Comparison of ENCODE assay signal across 8 cellular contexts in genomic region chr13:41008349-41008980, GRCh38. TPM values are rescaled to one million over a fixed set of nuclear protein-coding genes. Genes with fewer than 3 reads are reported as not detected.
DNase-seq lines count a peak whose midpoint lies in the region; TF ChIP-seq lines count a peak whose summit lies in the region.

No MANE protein-coding gene starts in this region.

- H3K4me3 Mint-ChIP-seq in activated naive CD4-positive, alpha-beta T cell treated with anti-CD3 and anti-CD28 coated beads for 36 hours: peak overlapping the region; percentile 52
- H3K4me3 Mint-ChIP-seq in type B pancreatic cell: no peak overlapping the region

- no peaks in the 10 kb centered on the region for H3K27me3 Mint-ChIP-seq in activated naive CD4-positive, alpha-beta T cell treated with anti-CD3 and anti-CD28 coated beads for 36 hours (ENCODE audit: low read depth)
- no peaks in the 10 kb centered on the region for H3K27me3 Mint-ChIP-seq in type B pancreatic cell

- peaks cover 26% of the 10 kb centered on the region for H3K36me3 ChIP-seq in OCI-LY1 (ENCODE audit: insufficient read depth, low read length)

- H3K27me3 ChIP-seq in OCI-LY1 (ENCODE audit: insufficient read depth, low read length): no peaks in the 10 kb centered on the region

- H3K9me2 ChIP-seq in OCI-LY1 (ENCODE audit: low read depth, low read length): no peaks in the 10 kb centered on the region

- no peaks in the 10 kb centered on the region for H3K9me3 ChIP-seq in OCI-LY1 (ENCODE audit: low read length)

- no peaks in the 10 kb centered on the region for H3K9me3 Mint-ChIP-seq in activated naive CD4-positive, alpha-beta T cell treated with anti-CD3 and anti-CD28 coated beads for 36 hours
- peaks cover 5% of the 10 kb centered on the region for H3K9me3 Mint-ChIP-seq in type B pancreatic cell

- peaks cover 71% of the 10 kb centered on the region for H3K4me1 Mint-ChIP-seq in activated naive CD4-positive, alpha-beta T cell treated with anti-CD3 and anti-CD28 coated beads for 36 hours (ENCODE audit: low read depth)
- H3K4me1 Mint-ChIP-seq in type B pancreatic cell (ENCODE audit: unreplicated experiment): peaks cover 22% of the 10 kb centered on the region

- peak overlapping the region; percentile 94 for H3K4me2 ChIP-seq in OCI-LY1 (ENCODE audit: low read length)

- peaks cover 13% of the 10 kb centered on the region; the same call in 1 of the 2 replicates for H3F3A ChIP-seq in OCI-LY1 (ENCODE audit: insufficient read depth, low read length)

- H3K36me3 Mint-ChIP-seq in activated naive CD4-positive, alpha-beta T cell treated with anti-CD3 and anti-CD28 coated beads for 36 hours (ENCODE audit: low read depth): peaks cover 16% of the 10 kb centered on the region
- peaks cover 4% of the 10 kb centered on the region for H3K36me3 Mint-ChIP-seq in type B pancreatic cell

- H3K4me3 ChIP-seq in OCI-LY1 (ENCODE audit: low read depth, low read length, poor library complexity, severe bottlenecking) (peak overlapping the region; percentile 61), coronary artery (no peak overlapping the region)

- peak overlapping the region; percentile 85 for H3K27ac Mint-ChIP-seq in activated naive CD4-positive, alpha-beta T cell treated with anti-CD3 and anti-CD28 coated beads for 36 hours
- peak overlapping the region; percentile 44 for H3K27ac Mint-ChIP-seq in type B pancreatic cell

- DNase-seq in activated naive CD4-positive, alpha-beta T cell treated with anti-CD3 and anti-CD28 coated beads for 36 hours: no peak
- DNase-seq in activated naive CD4-positive, alpha-beta T cell treated with anti-CD3 and anti-CD28 coated beads, Interleukin-2, amount 50 U/mL, for 16 hours: no peak
- peak; percentile 44 for DNase-seq in epithelial cell of prostate (ENCODE audit: low read depth, low spot score)
- DNase-seq in type B pancreatic cell (ENCODE audit: extremely low spot score, unreplicated experiment): no peak
- no peak for DNase-seq in NCI-H146 treated with DMSO at 0.1 percent for 48 hours (lab: John Stamatoyannopoulos, UW; ENCODE audit: unreplicated experiment)
- no peak for DNase-seq in coronary artery (ENCODE audit: low spot score)
- DNase-seq in NCI-H2196 (lab: John Stamatoyannopoulos, UW; ENCODE audit: unreplicated experiment): no peak

- no peaks in the 10 kb centered on the region for H4K20me1 ChIP-seq in OCI-LY1 (ENCODE audit: insufficient read depth, low read length)

- peaks cover 96% of the 10 kb centered on the region for H3K4me1 ChIP-seq in OCI-LY1 (ENCODE audit: insufficient read depth, low read length, severe bottlenecking)

- no peak overlapping the region for H2AFZ ChIP-seq in OCI-LY1 (ENCODE audit: low read length)

- intact Hi-C loops in activated naive CD4-positive, alpha-beta T cell treated with anti-CD3 and anti-CD28 coated beads for 36 hours (cut with micrococcal nuclease): loop anchor here (1.0 to 10.0 kb wide), 6 partner anchors 9 to 524 kb away; no protein-coding TSS in a partner anchor

- H3K27ac ChIP-seq in OCI-LY1 (ENCODE audit: low read depth, low read length, poor library complexity, severe bottlenecking): peak overlapping the region; percentile 98
- peak overlapping the region; percentile 70 for H3K27ac ChIP-seq in epithelial cell of prostate
- no peak overlapping the region for H3K27ac ChIP-seq in coronary artery

- TF ChIP-seq CTCF in OCI-LY1 (IDR thresholded peaks at IDR 0.05; ENCODE audit: low read length) (no peak), type B pancreatic cell (conservative IDR thresholded peaks at IDR 0.05) (no peak), coronary artery (IDR thresholded peaks at IDR 0.05) (no peak)

- H3K9ac ChIP-seq in OCI-LY1 (ENCODE audit: low read length): peak overlapping the region; percentile 75

- CTCF ChIA-PET in activated naive CD4-positive, alpha-beta T cell treated with anti-CD3 and anti-CD28 coated beads for 36 hours (lab: Charles Lee): interaction anchor here (0.7 to 1.5 kb wide), 8 partner anchors 12 to 429 kb away, joined by 3 to 9 read pairs (median 4); no protein-coding TSS in a partner anchor

- peaks cover 98% of the 10 kb centered on the region for H3K79me2 ChIP-seq in OCI-LY1 (ENCODE audit: insufficient read depth, low read length)

RNA-seq across cellular contexts. Expression of gene ELF1, which starts 10.7 kb away (rescaled TPM):
- 10 to 100 TPM; 61.7 to 62.3 TPM for total RNA-seq in activated naive CD4-positive, alpha-beta T cell treated with anti-CD3 and anti-CD28 coated beads for 36 hours
- 47.4 and 97.2 TPM in 2 replicates for total RNA-seq in type B pancreatic cell (ENCODE audit: low replicate concordance)

RNA-seq across cellular contexts. Expression of gene WBP4, which starts 52.8 kb away (rescaled TPM):
- 1 to 10 TPM; 8.1 to 8.2 TPM for total RNA-seq in activated naive CD4-positive, alpha-beta T cell treated with anti-CD3 and anti-CD28 coated beads for 36 hours
- 5.6 and 7.9 TPM in 2 replicates for total RNA-seq in type B pancreatic cell (ENCODE audit: low replicate concordance)

Comparison
In these comparisons a context has a peak if more than half of its experiments do, and no peak if none do; other contexts are left out.
1. H3K27ac ChIP-seq: peak in OCI-LY1 (single experiment) and epithelial cell of prostate (single experiment); none in coronary artery (0 of 2).